8 cellular contexts compared by ENCODE assay signal in the genomic region with DNA sequence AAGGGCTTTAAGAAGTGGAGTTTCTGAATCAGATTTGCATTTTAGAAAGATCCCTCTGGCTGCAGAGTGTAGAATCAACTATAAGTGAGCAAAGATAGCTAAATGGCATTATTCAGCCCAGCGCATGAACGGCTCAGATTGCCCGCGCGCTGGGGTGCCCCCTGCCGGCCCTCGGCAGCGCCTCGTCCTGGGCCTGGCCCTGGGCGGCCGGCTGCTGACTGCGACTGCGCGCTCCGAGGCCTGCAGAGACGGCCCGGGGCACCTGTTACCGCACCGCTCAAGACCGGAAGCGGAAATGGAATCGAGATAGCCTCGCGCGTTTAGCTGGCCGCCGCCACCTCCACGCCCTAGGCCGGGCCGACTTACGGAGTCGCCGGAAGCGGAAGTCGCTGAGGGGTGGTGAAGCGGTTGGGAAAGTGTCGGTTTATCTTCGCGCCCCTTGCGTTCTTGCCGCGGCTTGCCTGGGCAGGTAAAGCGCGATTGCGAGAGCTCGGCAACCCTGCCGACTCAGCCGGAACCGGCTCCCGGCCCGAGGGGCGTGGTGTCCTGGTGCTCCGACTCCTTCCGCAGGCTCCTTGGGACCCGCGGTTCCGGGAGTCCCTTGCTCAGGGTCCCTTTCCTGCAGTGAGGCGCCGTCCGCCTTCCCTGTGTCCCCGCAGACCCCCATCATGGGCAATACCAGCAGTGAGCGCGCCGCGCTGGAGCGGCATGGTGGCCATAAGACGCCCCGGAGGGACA. TPM values are rescaled to one million over a fixed set of nuclear protein-coding genes. Genes with fewer than 3 reads are reported as not detected.
DNase-seq lines count a peak whose midpoint lies in the region; ATAC-seq, FAIRE-seq and TF ChIP-seq lines count a peak whose summit lies in the region.

A gene with protein sequence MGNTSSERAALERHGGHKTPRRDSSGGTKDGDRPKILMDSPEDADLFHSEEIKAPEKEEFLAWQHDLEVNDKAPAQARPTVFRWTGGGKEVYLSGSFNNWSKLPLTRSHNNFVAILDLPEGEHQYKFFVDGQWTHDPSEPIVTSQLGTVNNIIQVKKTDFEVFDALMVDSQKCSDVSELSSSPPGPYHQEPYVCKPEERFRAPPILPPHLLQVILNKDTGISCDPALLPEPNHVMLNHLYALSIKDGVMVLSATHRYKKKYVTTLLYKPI (plus strand): TSS at position 557 of the 738 bp plus-strand sequence. CDS start 112 bp downstream, at position 669.

- H2AFZ ChIP-seq in OCI-LY1 (ENCODE audit: low read length) (peak within 1 kb of the TSS; percentile 95), endothelial cell of umbilical vein (ENCODE audit: low read depth, low read length) (peak within 1 kb of the TSS; percentile 88)

- H3K9ac ChIP-seq in OCI-LY1 (ENCODE audit: low read length) (peak within 1 kb of the TSS; percentile 99), endothelial cell of umbilical vein (replicated peaks; ENCODE audit: extremely low read depth, insufficient read depth, low read length) (peak within 1 kb of the TSS; percentile 79)

- CTCF ChIA-PET in endothelial cell of umbilical vein (lab: Charles Lee): interaction anchor here (0.6 to 2.2 kb wide), 19 partner anchors 14 to 1291 kb away, joined by 3 to 40 read pairs (median 4); partner anchors contain the start of gene SUDS3

- intact Hi-C loops in endothelial cell of umbilical vein (cut with micrococcal nuclease): loop anchor here (1.0 to 10.0 kb wide), 4 partner anchors 26 to 1263 kb away; no protein-coding TSS in a partner anchor

- H3K4me3 ChIP-seq in OCI-LY1 (ENCODE audit: low read depth, low read length, poor library complexity, severe bottlenecking) (peak within 1 kb of the TSS; percentile 97), endothelial cell of umbilical vein (replicated peaks in 1 of 3; ENCODE audit: insufficient read depth in 1 of 3, low read depth in 1 of 3, low read length in 3 of 3) (peak within 1 kb of the TSS; percentile 69 to 84 (median 76))

- H3K27ac ChIP-seq in OCI-LY1 (ENCODE audit: low read depth, low read length, poor library complexity, severe bottlenecking) (peak within 1 kb of the TSS; percentile 89), endothelial cell of umbilical vein (ENCODE audit: insufficient read depth, low read depth, low read length) (peak within 1 kb of the TSS; percentile 32)

- dilution Hi-C loops in endothelial cell of umbilical vein (cut with MboI; ENCODE audit: extremely low pct_ligation_motif_present, low sequenced_read_pairs): no loop called here

- no peaks in the 10 kb centered on the region for H3K9me2 ChIP-seq in OCI-LY1 (ENCODE audit: low read depth, low read length)

- peak; percentile 87 for FAIRE-seq in endothelial cell of umbilical vein (lab: Jason Lieb, UNC)

- H4K20me1 ChIP-seq in OCI-LY1 (ENCODE audit: insufficient read depth, low read length) (no peaks in the 10 kb centered on the region), endothelial cell of umbilical vein (replicated peaks; ENCODE audit: control insufficient read depth, extremely low read depth, insufficient read depth, low read length) (no peaks in the 10 kb centered on the region)

- H3K9me3 ChIP-seq in OCI-LY1 (ENCODE audit: low read length) (no peaks in the 10 kb centered on the region), endothelial cell of umbilical vein (replicated peaks; ENCODE audit: control insufficient read depth, insufficient read depth, low read length) (no peaks in the 10 kb centered on the region)

- DNase-seq in DMS114 treated with DMSO at 0.1 percent for 48 hours (lab: John Stamatoyannopoulos, UW; ENCODE audit: unreplicated experiment): peak; percentile 95
- peak; percentile 87 for DNase-seq in HuH-7 (ENCODE audit: low spot score)
- peak; percentile 95 for DNase-seq in activated CD8-positive, alpha-beta memory T cell treated with anti-CD3 and anti-CD28 coated beads, Interleukin-2, amount 50 U/mL, for 48 hours
- DNase-seq in endothelial cell of umbilical vein (ENCODE audit: low read depth, low spot score): peak; percentile 93
- DNase-seq in middle frontal gyrus (ENCODE audit: extremely low spot score, low spot score): peak; percentile 94
- peak; percentile 95 for DNase-seq in stimulated activated CD8-positive, alpha-beta memory T cell treated with anti-CD3 and anti-CD28 coated beads, Interleukin-2, amount 100 ng/mL, for 48 hours (ENCODE audit: low read depth in 2 of 2)

- peak within 1 kb of the TSS; percentile 91 for H3K4me2 ChIP-seq in OCI-LY1 (ENCODE audit: low read length)
- peak within 1 kb of the TSS; percentile 91 for H3K4me2 ChIP-seq in endothelial cell of umbilical vein (ENCODE audit: insufficient read depth, low read length)

- POLR2A ChIA-PET in endothelial cell of umbilical vein (lab: Charles Lee): interaction anchor here (0.6 kb wide), 1 partner anchor 221 kb away, joined by 3 read pairs; no protein-coding TSS in a partner anchor

- ATAC-seq in GM21515 (IDR thresholded peaks at IDR 0.05; ENCODE audit: unreplicated experiment): peak; percentile 93

- TF ChIP-seq CTCF in OCI-LY1 (IDR thresholded peaks at IDR 0.05; ENCODE audit: low read length): peak; percentile 97
- peak; percentile 90 to 98 for TF ChIP-seq CTCF in endothelial cell of umbilical vein (IDR thresholded peaks at IDR 0.05; ENCODE audit: extremely low read depth in 1 of 2, insufficient read depth in 1 of 2, low read depth in 1 of 2, low read length in 2 of 2)

- no peaks in the 10 kb centered on the region for H3K9me1 ChIP-seq in endothelial cell of umbilical vein (replicated peaks; ENCODE audit: control insufficient read depth, extremely low read depth, insufficient read depth, low read length)

- no peaks in the 10 kb centered on the region for H3F3A ChIP-seq in OCI-LY1 (ENCODE audit: insufficient read depth, low read length)

- TF ChIP-seq POLR2A in endothelial cell of umbilical vein (IDR thresholded peaks at IDR 0.05; ENCODE audit: low read depth, low read length): peak; percentile 46

- H3K79me2 ChIP-seq in OCI-LY1 (ENCODE audit: insufficient read depth, low read length): peaks cover 11% of the 10 kb centered on the region; the same call in 1 of the 2 replicates
- peaks cover 4% of the 10 kb centered on the region for H3K79me2 ChIP-seq in endothelial cell of umbilical vein (ENCODE audit: control insufficient read depth, insufficient read depth, low read length)

- BruUV-seq in endothelial cell of umbilical vein (replicated peaks; lab: Mats Ljungman, UMichigan): TSS peak; percentile 67

- peaks cover 34% of the 10 kb centered on the region for H3K4me1 ChIP-seq in OCI-LY1 (ENCODE audit: insufficient read depth, low read length, severe bottlenecking)
- H3K4me1 ChIP-seq in endothelial cell of umbilical vein (ENCODE audit: control insufficient read depth, extremely low read depth, insufficient read depth, low read length): peaks cover 26% of the 10 kb centered on the region

- H3K36me3 ChIP-seq in OCI-LY1 (ENCODE audit: insufficient read depth, low read length): peaks cover 34% of the 10 kb centered on the region
- no peaks in the 10 kb centered on the region for H3K36me3 ChIP-seq in endothelial cell of umbilical vein (ENCODE audit: control insufficient read depth in 2 of 2, extremely low read depth in 1 of 2, insufficient read depth in 2 of 2, low read length in 2 of 2)

- H3K27me3 ChIP-seq in OCI-LY1 (ENCODE audit: insufficient read depth, low read length) (no peaks in the 10 kb centered on the region), endothelial cell of umbilical vein (ENCODE audit: control insufficient read depth in 2 of 2, insufficient read depth in 2 of 2, low read length in 2 of 2) (no peaks in the 10 kb centered on the region)

TF ChIP-seq in endothelial cell of umbilical vein, 7 proteins besides CTCF, POLR2A, EP300 and RAD21:
- TF ChIP-seq EZH2 (IDR thresholded peaks at IDR 0.05; ENCODE audit: borderline replicate concordance, low read depth, low read length, severe bottlenecking): no peak
- TF ChIP-seq MYC (IDR thresholded peaks at IDR 0.05; ENCODE audit: low read depth, low read length): no peak
- TF ChIP-seq JUN (IDR thresholded peaks at IDR 0.05; ENCODE audit: borderline replicate concordance, insufficient read depth, insufficient read length, low read depth): no peak
- peak; percentile 89 for TF ChIP-seq POLR2AphosphoS5 (IDR thresholded peaks at IDR 0.05; ENCODE audit: insufficient read depth, low read depth, low read length)
- peak; percentile 21 for TF ChIP-seq GATA2 (IDR thresholded peaks at IDR 0.05; ENCODE audit: insufficient read depth, insufficient read length, low read depth, low read length)
- TF ChIP-seq, protein P1, sequence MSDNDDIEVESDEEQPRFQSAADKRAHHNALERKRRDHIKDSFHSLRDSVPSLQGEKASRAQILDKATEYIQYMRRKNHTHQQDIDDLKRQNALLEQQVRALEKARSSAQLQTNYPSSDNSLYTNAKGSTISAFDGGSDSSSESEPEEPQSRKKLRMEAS (IDR thresholded peaks at IDR 0.05; ENCODE audit: insufficient read depth, insufficient read length): no peak
- peak; percentile 13 for TF ChIP-seq FOS (IDR thresholded peaks at IDR 0.05; ENCODE audit: borderline replicate concordance, insufficient read depth, low read length)

RNA-seq across cellular contexts. Expression of the gene that starts here (rescaled TPM):
- total RNA-seq in endothelial cell of umbilical vein: 21.9 and 23.1 TPM in 2 replicates
- 25.9 and 27.0 TPM in 2 replicates for polyA plus RNA-seq in endothelial cell of umbilical vein
- polyA plus RNA-seq in endothelial cell of umbilical vein (2011; cell fraction: cytosol; rRNA removed): 19.1 and 21.3 TPM in 2 replicates
- polyA plus RNA-seq in endothelial cell of umbilical vein (2011; cell fraction: nucleus; rRNA removed): 37.7 and 39.3 TPM in 2 replicates
- polyA plus RNA-seq in endothelial cell of umbilical vein (2012): 15.6 and 16.2 TPM in 2 replicates
- polyA minus RNA-seq in endothelial cell of umbilical vein: 20.9 and 21.7 TPM in 2 replicates
- polyA minus RNA-seq in endothelial cell of umbilical vein (2011; cell fraction: cytosol; rRNA and poly(A)+ RNA removed): 26.5 TPM
- 15.9 and 16.1 TPM in 2 replicates for polyA minus RNA-seq in endothelial cell of umbilical vein (2011; cell fraction: nucleus; rRNA and poly(A)+ RNA removed)

Comparison
In these comparisons a context has a peak if more than half of its experiments do, and no peak if none do; other contexts are left out.
1. Peak in every context shown above with its lines: DNase-seq, ATAC-seq, H3K4me3 ChIP-seq and H3K27ac ChIP-seq.